Comparison of ENCODE assay signal across 1 cellular context in genomic region chr4:7156273-7157139, GRCh38.
TF ChIP-seq lines count a peak whose summit lies in the region.

No MANE protein-coding gene starts in this region.

TF ChIP-seq in liver, 16 proteins besides CTCF, POLR2A, EP300 and RAD21 (continued from another document):
- TF ChIP-seq REST (IDR thresholded peaks at IDR 0.05) (no peak), EGR1 (IDR thresholded peaks at IDR 0.05; ENCODE audit: low read depth in 2 of 2) (no peak), HNF4G (IDR thresholded peaks at IDR 0.05) (no peak), MAX (IDR thresholded peaks at IDR 0.05) (no peak)
